Comparison of ENCODE assay signal across 17 cellular contexts in the genomic region with DNA sequence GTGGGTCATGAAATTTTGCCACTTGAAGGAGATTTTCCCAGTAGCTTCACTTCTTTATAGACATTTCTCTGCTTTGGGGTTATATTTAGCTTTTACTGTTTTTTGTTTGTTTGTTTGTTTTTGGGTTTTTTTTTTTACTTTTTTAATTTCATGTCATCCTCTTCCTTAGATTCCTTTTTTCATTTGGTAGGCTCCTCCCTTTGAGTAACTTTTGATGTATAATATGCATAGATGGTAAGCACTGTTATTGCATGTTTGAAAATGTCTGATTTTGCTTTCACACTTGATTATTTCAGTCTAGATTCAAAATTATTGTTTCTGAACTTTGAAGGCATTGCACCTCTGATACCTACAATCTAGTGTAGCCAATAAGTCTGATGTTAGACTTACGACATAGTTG.
"Had no signal": no experiment of that assay in that cellular context is flagged by ENCODE, and none has a peak within 500 bp of the region (broad histone marks: within the 10 kb centered on the region; RNA-seq: fewer than 3 reads in every experiment).

No MANE protein-coding gene starts in this region.

- FAIRE-seq: keratinocyte had no signal

- H3K27ac ChIP-seq: esophagus muscularis mucosa, psoas muscle, transverse colon had no signal

- H3K27me3 ChIP-seq: esophagus muscularis mucosa, right lobe of liver, transverse colon had no signal

- ATAC-seq: activated naive CD4-positive, alpha-beta T cell treated with anti-CD3 and anti-CD28 coated beads, Interleukin-2, amount 50 U/mL, for 72 hours; left lobe of liver; naive thymus-derived CD4-positive, alpha-beta T cell; psoas muscle; right lobe of liver had no signal

- H3K9me3 ChIP-seq: esophagus muscularis mucosa, psoas muscle, right lobe of liver, transverse colon had no signal

- H3K36me3 ChIP-seq: esophagus muscularis mucosa, right lobe of liver, transverse colon had no signal

- H3K4me3 ChIP-seq: esophagus muscularis mucosa, psoas muscle, right lobe of liver, transverse colon had no signal

- DNase-seq: activated CD4-positive, alpha-beta memory T cell treated with anti-CD3 and anti-CD28 coated beads, Interleukin-2, amount 10 ng/mL, durations not matched to agents 7 days and 5 days; activated gamma-delta T cell; activated T-cell treated with anti-CD3 and anti-CD28 coated beads, Interleukin-2, amount 50 U/mL, for 48 hours; amygdala; cortex of kidney; effector CD4-positive, alpha-beta T cell; naive thymus-derived CD4-positive, alpha-beta T cell; psoas muscle; right lobe of liver; stimulated activated CD4-positive, alpha-beta T cell treated with anti-CD3 and anti-CD28 coated beads, Interleukin-1b, Interleukin-23, amount 100 ng/mL, for 48 hours; substantia nigra; T-helper 9 cell; transverse colon had no signal
